8 cellular contexts compared by ENCODE assay signal in the genomic region with DNA sequence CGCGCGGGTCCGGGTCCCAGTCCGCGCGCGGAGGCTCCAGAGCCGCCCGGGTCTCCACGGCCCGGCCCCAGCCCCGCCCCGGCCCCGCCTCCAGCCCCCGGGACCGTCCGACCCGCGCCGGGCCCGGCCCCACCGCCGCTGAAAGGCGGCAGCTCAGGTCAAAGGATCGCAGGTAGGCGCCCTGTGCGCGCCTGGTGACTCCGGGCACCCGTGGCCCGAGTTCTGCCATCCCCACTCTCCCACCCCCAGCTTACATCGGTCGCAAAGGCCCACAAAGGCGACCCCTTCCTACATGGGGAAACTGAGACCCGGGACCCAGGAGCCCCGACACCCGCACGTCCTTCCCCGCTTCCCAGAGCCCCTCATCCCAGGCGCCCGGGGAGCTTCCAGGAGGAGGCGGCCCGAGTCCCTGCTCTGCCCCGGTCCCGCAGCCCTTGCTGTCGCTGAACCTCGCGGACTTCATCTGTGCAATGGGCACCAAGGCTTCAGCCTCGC. TPM values are rescaled to one million over a fixed set of nuclear protein-coding genes. Genes with fewer than 3 reads are reported as not detected.
DNase-seq lines count a peak whose midpoint lies in the region; ATAC-seq, FAIRE-seq and TF ChIP-seq lines count a peak whose summit lies in the region.

A gene (minus strand): TSS at position 33 of the 495 bp plus-strand sequence. CDS start 2,075 bp downstream, outside the sequence.

- no peak for TF ChIP-seq CTCF in brain (conservative IDR thresholded peaks at IDR 0.05)
- TF ChIP-seq CTCF in right lobe of liver (IDR thresholded peaks at IDR 0.05), result no peak
- no peak for TF ChIP-seq CTCF in transverse colon (IDR thresholded peaks at IDR 0.05)

- no peak within 1 kb of the TSS for H3K27ac Mint-ChIP-seq in brain

- whole genome bisulfite sequencing in right lobe of liver (ENCODE audit: insufficient coverage, low coverage, low lambda C conversion rate, missing lambda C conversion rate), result no CpG with 5 or more reads among the region's 50 CpGs
- no CpG with 5 or more reads among the region's 50 CpGs for WGBS in transverse colon (ENCODE audit: low coverage in 1 of 2), 2 donors

- ATAC-seq in right lobe of liver, result peak; percentile 39 to 63 (median 52)

- no peak for TF ChIP-seq EP300 in transverse colon (IDR thresholded peaks at IDR 0.05; ENCODE audit: low read depth)

- TF ChIP-seq POLR2A in right lobe of liver (IDR thresholded peaks at IDR 0.05), result no peak
- TF ChIP-seq POLR2A in transverse colon (IDR thresholded peaks at IDR 0.05), result no peak
- no peak for TF ChIP-seq POLR2A in H54 (IDR thresholded peaks at IDR 0.05; ENCODE audit: low read depth, low read length)

- peak within 1 kb of the TSS; percentile 67 to 80 (median 74) for H3K4me3 Mint-ChIP-seq in brain

- peaks cover 64% of the 10 kb centered on the region for H3K27me3 Mint-ChIP-seq in brain

- H3K27me3 ChIP-seq in right lobe of liver (no peaks in the 10 kb centered on the region), transverse colon (peaks cover 53% of the 10 kb centered on the region)

- H3K9me3 Mint-ChIP-seq in brain, result peaks cover 0 to 5% (median 0%) of the 10 kb centered on the region in 5 experiments

- no peaks in the 10 kb centered on the region for H3K9me3 ChIP-seq in right lobe of liver
- H3K9me3 ChIP-seq in transverse colon, result no peaks in the 10 kb centered on the region

- H3K4me1 Mint-ChIP-seq in brain, result peaks cover 7% of the 10 kb centered on the region

- in situ Hi-C loops in transverse colon (cut with MboI; ENCODE audit: low pct_ligation_motif_present in 1 of 4, low pct_unique_long_range_greater_than_20kb in 1 of 4, low sequenced_read_pairs in 3 of 4), result no loop called here

- intact Hi-C loops in right lobe of liver (cut with DNase I), result no loop called here
- intact Hi-C loops in transverse colon (cut with DNase I; ENCODE audit: low total_unique reads), result loop anchor here (5.0 to 10.0 kb wide), 2 partner anchors 58 to 239 kb away; a partner anchor contains a TSS

- H3K4me1 ChIP-seq in right lobe of liver (peaks cover 0 to 25% (median 4%) of the 10 kb centered on the region in 4 donors), transverse colon (peaks cover 7 to 56% (median 43%) of the 10 kb centered on the region in 4 donors)

- peaks cover 0 to 4% (median 0%) of the 10 kb centered on the region in 4 donors for H3K36me3 ChIP-seq in right lobe of liver
- H3K36me3 ChIP-seq in transverse colon, result no peaks in the 10 kb centered on the region

- H3K4me3 ChIP-seq in right lobe of liver, result peak within 1 kb of the TSS; percentile 64 to 74 (median 66)
- peak within 1 kb of the TSS; percentile 46 to 68 (median 58) for H3K4me3 ChIP-seq in transverse colon

- FAIRE-seq in GM19239 (lab: Jason Lieb, UNC) (no peak), H54 (lab: Jason Lieb, UNC) (no peak)

- peaks cover 4% of the 10 kb centered on the region for H3K36me3 Mint-ChIP-seq in brain

- H3K27ac ChIP-seq in right lobe of liver, result peak within 1 kb of the TSS; percentile 68 to 75 (median 70)
- peak within 1 kb of the TSS; percentile 94 to 97 (median 94) for H3K27ac ChIP-seq in transverse colon

- peak; percentile 50 for DNase-seq in stimulated activated CD4-positive, alpha-beta T cell treated with anti-CD3 and anti-CD28 coated beads, Interleukin-15, amount 100 ng/mL, for 24 hours
- no peak for DNase-seq in stimulated activated CD4-positive, alpha-beta T cell treated with anti-CD3 and anti-CD28 coated beads, Interleukin-4, amount 100 ng/mL, for 1 hour
- DNase-seq in right lobe of liver, result peak in 2 of 3 donors; percentile 62 to 64
- DNase-seq in transverse colon, result no peak
- DNase-seq in GM19239 (ENCODE audit: insufficient read length, low spot score), result no peak
- no peak for DNase-seq in NK-92 treated with Interleukin-12 subunit alpha and Interleukin-12 subunit beta, amount 100 ng/mL, for 24 hours (lab: John Stamatoyannopoulos, UW)
- no peak for DNase-seq in H54 (ENCODE audit: insufficient read length, low spot score)

RNA-seq across cellular contexts. Expression of the gene that starts here (rescaled TPM):
- polyA plus RNA-seq in brain (ENCODE audit: insufficient read depth, low read depth, low replicate concordance), result 0.78 TPM
- total RNA-seq in right lobe of liver, result 1 to 10 TPM in 4 of 6 experiments, under 1 TPM in 2; 0.83 to 4.5 (median 1.4) TPM
- total RNA-seq in transverse colon, result 1 to 10 TPM; 1.6 to 7.5 (median 4.2) TPM

Comparison
In these comparisons a context has a peak if more than half of its experiments do, and no peak if none do; other contexts are left out.
1. DNase-seq: peak in stimulated activated CD4-positive, alpha-beta T cell treated with anti-CD3 and anti-CD28 coated beads, Interleukin-15, amount 100 ng/mL, for 24 hours (single experiment) and right lobe of liver (2 of 3); none in stimulated activated CD4-positive, alpha-beta T cell treated with anti-CD3 and anti-CD28 coated beads, Interleukin-4, amount 100 ng/mL, for 1 hour (single experiment), transverse colon (single experiment), GM19239 (single experiment), NK-92 treated with Interleukin-12 subunit alpha and Interleukin-12 subunit beta, amount 100 ng/mL, for 24 hours (single experiment) and H54 (single experiment).